ENCODE assay signal across 8 cellular contexts in the genomic region with DNA sequence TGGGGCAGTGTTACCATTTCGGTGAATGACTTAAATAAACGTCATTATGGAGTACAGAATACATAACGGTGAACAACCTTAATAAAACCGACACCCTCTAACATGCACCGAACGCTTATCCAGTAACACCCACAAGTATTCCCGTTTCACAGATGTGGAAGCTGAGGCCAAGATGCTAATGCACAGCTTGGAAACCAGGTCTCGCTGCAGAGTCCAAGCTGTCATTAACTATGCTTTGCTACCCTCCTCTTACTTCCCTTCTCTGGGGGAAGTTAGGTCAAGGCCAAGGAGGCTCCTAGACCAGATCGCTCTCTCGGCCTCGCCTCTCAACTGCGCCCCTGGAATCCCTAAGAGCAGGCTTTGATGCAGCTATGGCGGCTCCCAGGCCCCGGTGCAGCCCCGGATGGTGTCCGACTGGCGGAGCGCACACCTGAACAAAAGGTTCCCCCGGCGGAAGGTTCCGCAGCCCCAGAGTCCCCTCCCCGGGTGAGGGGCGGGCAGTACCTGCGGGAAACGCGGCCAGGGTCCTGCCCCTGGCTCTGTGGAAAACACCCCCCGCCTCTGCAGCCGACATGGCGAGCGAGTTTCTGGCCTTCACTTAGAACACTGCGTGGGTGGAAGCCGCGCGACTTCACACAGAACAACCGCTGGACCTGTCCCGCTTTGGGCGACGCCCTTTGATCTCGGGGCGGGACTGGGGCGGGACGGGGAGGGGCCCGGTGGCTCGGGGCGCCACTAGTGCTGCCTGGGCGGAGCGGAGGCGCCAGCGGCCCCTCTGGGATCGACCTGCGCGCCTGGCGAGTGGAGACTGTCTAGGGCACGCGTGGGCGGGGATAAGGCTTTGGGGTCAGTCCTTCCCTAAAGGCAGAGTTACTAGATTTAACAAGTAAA. TPM values are rescaled to one million over a fixed set of nuclear protein-coding genes. Genes with fewer than 3 reads are reported as not detected.
DNase-seq lines count a peak whose midpoint lies in the region; ATAC-seq, FAIRE-seq and TF ChIP-seq lines count a peak whose summit lies in the region.

Gene CPPED1 (minus strand): TSS at position 685 of the 891 bp plus-strand sequence. CDS start 111 bp downstream, at position 574.

- no peaks in the 10 kb centered on the region; the same call in 1 of the 2 replicates for H3K36me3 ChIP-seq in GM06990 (ENCODE audit: control insufficient read depth, insufficient read depth, low read length)
- H3K36me3 ChIP-seq in pancreas: no peaks in the 10 kb centered on the region
- H3K36me3 ChIP-seq in thymus (ENCODE audit: control insufficient read depth, insufficient read depth): no peaks in the 10 kb centered on the region

- H3K9me3 Mint-ChIP-seq in HFFc6: peaks cover 5% of the 10 kb centered on the region; the same call in 1 of the 2 replicates

- H3K4me3 Mint-ChIP-seq in HFFc6: peak within 1 kb of the TSS; percentile 96

- H3K27me3 ChIP-seq in GM06990 (replicated peaks; ENCODE audit: control insufficient read depth, insufficient read depth, low read length): no peaks in the 10 kb centered on the region
- H3K27me3 ChIP-seq in pancreas: no peaks in the 10 kb centered on the region
- H3K27me3 ChIP-seq in thymus (ENCODE audit: control insufficient read depth, insufficient read depth): no peaks in the 10 kb centered on the region

- 5% methylated on average over 56 of the region's 56 CpGs for WGBS in pancreas, 2 donors
- WGBS in thymus: 4% methylated on average over 56 of the region's 56 CpGs

- H3K9me3 ChIP-seq in pancreas: no peaks in the 10 kb centered on the region
- no peaks in the 10 kb centered on the region for H3K9me3 ChIP-seq in thymus (ENCODE audit: control insufficient read depth)

- no peak for FAIRE-seq in pancreas (lab: Jason Lieb, UNC)

- H3K27ac ChIP-seq in pancreas (peak within 1 kb of the TSS; percentile 67 to 90 (median 76)), thymus (ENCODE audit: low read depth) (peak within 1 kb of the TSS; percentile 93)

- H3K4me1 ChIP-seq in pancreas: peaks cover 0 to 9% (median 6%) of the 10 kb centered on the region in 3 donors
- H3K4me1 ChIP-seq in thymus (ENCODE audit: control insufficient read depth, insufficient read depth, low read length): peaks cover 6% of the 10 kb centered on the region

- H3K27ac Mint-ChIP-seq in HFFc6: peak within 1 kb of the TSS; percentile 98

- H3K4me3 ChIP-seq in GM06990 (replicated peaks; ENCODE audit: low read depth, low read length) (peak within 1 kb of the TSS; percentile 80), pancreas (peak within 1 kb of the TSS; percentile 49 to 77 (median 55)), thymus (ENCODE audit: low read length) (peak within 1 kb of the TSS; percentile 86)

- H3K36me3 Mint-ChIP-seq in HFFc6 (ENCODE audit: low read depth): peaks cover 26% of the 10 kb centered on the region

- H3K27me3 Mint-ChIP-seq in HFFc6 (ENCODE audit: insufficient read depth): peaks cover 5% of the 10 kb centered on the region

- TF ChIP-seq CTCF in GM06990 (IDR thresholded peaks at IDR 0.05; ENCODE audit: insufficient read depth, low read length, poor library complexity, severe bottlenecking) (no peak), HFFc6 (IDR thresholded peaks at IDR 0.05) (no peak), pancreas (IDR thresholded peaks at IDR 0.05) (no peak)

- intact Hi-C loops in Right ventricle myocardium inferior (cut with DNase I): no loop called here
- intact Hi-C loops in pancreas (cut with DNase I): no loop called here

- ATAC-seq in Right ventricle myocardium inferior (peak; percentile 98), pancreas (peak; percentile 97 to 99 (median 98))

- H3K4me1 Mint-ChIP-seq in HFFc6 (ENCODE audit: low read depth): peaks cover 61% of the 10 kb centered on the region

- DNase-seq in GM06990 (ENCODE audit: extremely low read depth, insufficient read length) (peak; percentile 97), HFFc6 (peak; percentile 88), NCI-H1092 (lab: John Stamatoyannopoulos, UW) (peak; percentile 89), SW 1271 (lab: John Stamatoyannopoulos, UW) (peak; percentile 61 to 75), Right ventricle myocardium inferior (ENCODE audit: missing footprints) (peak; percentile 98), pancreas (peak; percentile 88 to 96 (median 90))
- DNase-seq in activated naive CD8-positive, alpha-beta T cell treated with anti-CD3 and anti-CD28 coated beads, Interleukin-2, amount 50 U/mL, for 16 hours (ENCODE audit: low read depth, low spot score): peak; percentile 80

RNA-seq across cellular contexts. Expression of gene CPPED1, which starts in this region (rescaled TPM):
- 10 to 100 TPM; 54.6 to 66.7 (median 63.1) TPM for total RNA-seq in HFFc6 (2021; fragmentation: NEBNext Ultra II Directional; extraction: Animal tissue kit (Norgen Biotek cat#: 25700))
- total RNA-seq in Right ventricle myocardium inferior (14.3 TPM), pancreas (1 to 10 TPM; 2.7 to 7.9 (median 4.4) TPM)
- polyA plus RNA-seq in pancreas (1 to 10 TPM; 1.8 to 4.2 TPM), thymus (10.1 TPM)

Comparison
In these comparisons a context has a peak if more than half of its experiments do, and no peak if none do; other contexts are left out.
1. Peak in every context shown above with its lines: DNase-seq, ATAC-seq, H3K4me3 ChIP-seq and H3K27ac ChIP-seq.